8 cellular contexts compared by ENCODE assay signal in the genomic region with DNA sequence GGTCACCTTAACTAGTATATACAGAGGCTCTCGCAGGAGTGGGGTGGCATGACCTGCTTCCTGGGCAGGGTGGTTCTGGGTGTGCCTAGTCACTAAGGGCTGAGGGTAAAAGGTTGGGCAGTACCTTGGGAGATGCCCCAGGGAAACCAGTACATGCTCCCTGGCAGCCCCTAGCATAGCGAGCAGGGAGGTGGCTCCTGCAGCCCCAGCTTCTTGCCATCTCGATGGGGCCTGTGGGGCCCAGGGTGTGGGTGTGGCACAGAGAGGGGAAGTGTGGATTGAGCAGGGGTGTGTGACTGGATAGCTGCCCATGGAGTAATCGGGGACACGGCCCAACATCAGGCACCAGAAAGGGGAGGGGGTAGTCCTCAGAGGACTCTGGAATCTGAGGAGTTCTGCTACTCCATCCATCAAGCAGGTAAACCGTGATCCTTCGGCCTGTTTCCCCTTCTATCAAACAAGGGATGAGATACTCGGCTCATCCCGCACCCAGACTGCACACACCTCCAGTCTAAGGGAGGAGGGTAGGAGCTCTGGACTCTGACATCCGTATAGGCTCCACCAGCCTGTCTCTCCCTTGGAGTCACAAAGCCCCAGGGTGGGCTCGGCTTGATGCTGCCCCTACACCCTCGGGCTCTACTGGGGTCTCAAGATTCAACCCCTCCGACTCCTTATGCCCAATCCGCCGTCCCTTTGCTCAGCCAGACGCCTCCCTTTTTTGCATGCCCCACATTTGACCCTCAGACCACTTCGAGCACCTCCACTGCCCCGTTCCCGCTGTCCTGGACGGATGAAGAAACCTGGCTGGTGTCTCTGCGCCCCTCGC. TPM values are rescaled to one million over a fixed set of nuclear protein-coding genes. Genes with fewer than 3 reads are reported as not detected.
A peak's percentile ranks its signal among the peaks of the same experiment; 100 is the strongest.
DNase-seq lines count a peak whose midpoint lies in the region; ATAC-seq, FAIRE-seq and TF ChIP-seq lines count a peak whose summit lies in the region.

No MANE protein-coding gene starts in this region.

- peaks cover 55% of the 10 kb centered on the region for H3K79me2 ChIP-seq in K562 (ENCODE audit: control insufficient read depth, insufficient read depth, low read length)

- H3K9me3 ChIP-seq in CD4-positive, alpha-beta memory T cell (ENCODE audit: control insufficient read depth in 1 of 2, low read length in 2 of 2) = no peaks in the 10 kb centered on the region
- H3K9me3 ChIP-seq in K562 (replicated peaks; ENCODE audit: control insufficient read depth, insufficient read depth, low read depth, low read length) = no peaks in the 10 kb centered on the region

- in situ Hi-C loops in K562 (cut with MboI) = no loop called here

- peaks cover 13% of the 10 kb centered on the region for H3K36me3 ChIP-seq in CD4-positive, alpha-beta memory T cell (ENCODE audit: insufficient read depth, low read length)
- H3K36me3 ChIP-seq in K562 (ENCODE audit: control insufficient read depth, insufficient read depth, low read length) = peaks cover 29% of the 10 kb centered on the region; the same call in 2 of the 3 replicates

- ATAC-seq in K562 (no peak), memory B cell (ENCODE audit: low read depth) (no peak)

- peaks cover 36% of the 10 kb centered on the region for H3K4me1 ChIP-seq in CD4-positive, alpha-beta memory T cell (ENCODE audit: insufficient read depth, low read length)
- H3K4me1 ChIP-seq in K562 (replicated peaks in 1 of 2; ENCODE audit: control insufficient read depth in 2 of 2, insufficient read depth in 2 of 2, low read length in 2 of 2) = peaks cover 9 to 55% of the 10 kb centered on the region in 2 experiments

- H3K36me3 Mint-ChIP-seq in CD4-positive, alpha-beta memory T cell = peaks cover 6 to 19% of the 10 kb centered on the region in 2 donors
- H3K36me3 Mint-ChIP-seq in memory B cell = peaks cover 14% of the 10 kb centered on the region

- TF ChIP-seq POLR2A in K562 (conservative IDR thresholded peaks at IDR 0.05) (no peak), H54 (IDR thresholded peaks at IDR 0.05; ENCODE audit: low read depth, low read length) (no peak)

- H3K27me3 ChIP-seq in CD4-positive, alpha-beta memory T cell (ENCODE audit: insufficient read depth, low read length) = no peaks in the 10 kb centered on the region
- no peaks in the 10 kb centered on the region for H3K27me3 ChIP-seq in K562 (ENCODE audit: control insufficient read depth in 2 of 2, insufficient read depth in 2 of 2, low read length in 2 of 2)

- H3K4me3 Mint-ChIP-seq in CD4-positive, alpha-beta memory T cell = peak overlapping the region; percentile 92 to 97 (median 95)
- peak overlapping the region; percentile 95 for H3K4me3 Mint-ChIP-seq in memory B cell

- H3K9me3 Mint-ChIP-seq in CD4-positive, alpha-beta memory T cell = no peaks in the 10 kb centered on the region
- H3K9me3 Mint-ChIP-seq in memory B cell = no peaks in the 10 kb centered on the region

- no peaks in the 10 kb centered on the region for H3K27me3 Mint-ChIP-seq in CD4-positive, alpha-beta memory T cell
- no peaks in the 10 kb centered on the region for H3K27me3 Mint-ChIP-seq in memory B cell

- POLR2A ChIA-PET in CD4-positive, alpha-beta memory T cell (lab: Charles Lee; ENCODE audit: partially characterized antibody) = interaction anchor here (0.6 to 5.4 kb wide), 25 partner anchors 9 to 336 kb away, joined by 3 to 96 read pairs (median 9); a partner anchor contains a TSS
- POLR2A ChIA-PET in K562 (lab: Yijun Ruan, JAX) = interaction anchor here (0.6 to 2.3 kb wide), 16 partner anchors 9 to 335 kb away, joined by 3 to 14 read pairs (median 4); a partner anchor contains a TSS

- no TSS peak for BruUV-seq in K562 (replicated peaks; lab: Mats Ljungman, UMichigan)

- peaks cover 5% of the 10 kb centered on the region for H3K9me1 ChIP-seq in K562 (ENCODE audit: control insufficient read depth, insufficient read depth, low read length)

- H2AFZ ChIP-seq in K562 (ENCODE audit: low read depth, low read length) = peak overlapping the region; percentile 99; the same call in 1 of the 2 replicates

- CTCF ChIA-PET in CD4-positive, alpha-beta memory T cell (lab: Charles Lee; ENCODE audit: partially characterized antibody) = interaction anchor here (1.0 to 13.8 kb wide), 8 partner anchors 18 to 156 kb away, joined by 3 to 260 read pairs (median 9); a partner anchor contains a TSS
- CTCF ChIA-PET in K562 (lab: Yijun Ruan, JAX; ENCODE audit: low intra/inter-chr PET ratio) = interaction anchor here (0.6 to 2.7 kb wide), 6 partner anchors 26 to 806 kb away, joined by 3 to 23 read pairs (median 4); a partner anchor contains a TSS

- H3K27ac Mint-ChIP-seq in CD4-positive, alpha-beta memory T cell = peak overlapping the region; percentile 97 to 99 (median 98)
- H3K27ac Mint-ChIP-seq in memory B cell = peak overlapping the region; percentile 98

- 17% methylated on average over 21 of the region's 22 CpGs for WGBS in K562 (ENCODE audit: insufficient coverage, low coverage, missing lambda C conversion rate)

- peak overlapping the region; percentile 82 for H3K27ac ChIP-seq in CD4-positive, alpha-beta memory T cell (ENCODE audit: low read depth, low read length)
- H3K27ac ChIP-seq in K562 (ENCODE audit: extremely low read depth, low read depth, low read length) = peak overlapping the region; percentile 92

- no peak for DNase-seq in CD4-positive, alpha-beta memory T cell
- DNase-seq in LNCaP clone FGC (ENCODE audit: low read depth) = no peak
- DNase-seq in K562 (ENCODE audit: extremely low read depth in 1 of 4, low spot score in 3 of 4) = no peak
- DNase-seq in memory B cell (ENCODE audit: low spot score in 2 of 2) = no peak
- DNase-seq in NCI-H1417 treated with DMSO at 0.1 percent for 48 hours (lab: John Stamatoyannopoulos, UW) = no peak
- DNase-seq in head of caudate nucleus = no peak
- no peak for DNase-seq in H54 (ENCODE audit: insufficient read length, low spot score)
- no peak for DNase-seq in central memory CD4-positive, alpha-beta T cell

- intact Hi-C loops in CD4-positive, alpha-beta memory T cell (cut with micrococcal nuclease) = loop anchor here (1.0 to 5.0 kb wide), 6 partner anchors 19 to 336 kb away; a partner anchor contains a TSS
- intact Hi-C loops in K562 (cut with micrococcal nuclease) = loop anchor here (1.0 kb wide), 4 partner anchors 42 to 299 kb away; a partner anchor contains a TSS
- intact Hi-C loops in head of caudate nucleus (cut with DNase I) = no loop called here

- TF ChIP-seq CTCF in LNCaP clone FGC (IDR thresholded peaks at IDR 0.05; ENCODE audit: control insufficient read depth, extremely low read depth, insufficient read depth) (no peak), K562 (IDR thresholded peaks at IDR 0.05 in 2 of 3, conservative IDR thresholded peaks at IDR 0.05 in 1 of 3; ENCODE audit: insufficient read depth in 2 of 3, low read depth in 1 of 3, low read length in 3 of 3) (no peak; a peak in 1 of 6 replicates)

- TF ChIP-seq EP300 in K562 (IDR thresholded peaks at IDR 0.05; ENCODE audit: low read length) = no peak

- peak overlapping the region; percentile 95 to 97 for H3K9ac ChIP-seq in K562 (ENCODE audit: insufficient read depth in 1 of 2, low read depth in 2 of 2, low read length in 2 of 2)

- no peak for FAIRE-seq in K562 (lab: Jason Lieb, UNC)
- no peak for FAIRE-seq in H54 (lab: Jason Lieb, UNC)

- H3K4me2 ChIP-seq in K562 (ENCODE audit: insufficient read depth, low read length) = peak overlapping the region; percentile 98

- TF ChIP-seq RAD21 in K562 (CRISPR knock-in tag; conservative IDR thresholded peaks at IDR 0.05 in 1 of 2, IDR thresholded peaks at IDR 0.05 in 1 of 2) = no peak

- peak overlapping the region; percentile 76 to 88 for H3K4me3 ChIP-seq in CD4-positive, alpha-beta memory T cell (ENCODE audit: low read length in 2 of 2)
- peak overlapping the region; percentile 81 for H3K4me3 ChIP-seq in LNCaP clone FGC (ENCODE audit: low read depth, low read length)
- H3K4me3 ChIP-seq in K562 = peak overlapping the region; percentile 79

- H3K4me1 Mint-ChIP-seq in CD4-positive, alpha-beta memory T cell = peaks cover 18 to 63% (median 39%) of the 10 kb centered on the region in 4 donors
- peaks cover 42% of the 10 kb centered on the region for H3K4me1 Mint-ChIP-seq in memory B cell

- no peaks in the 10 kb centered on the region for H4K20me1 ChIP-seq in K562 (replicated peaks; ENCODE audit: control insufficient read depth, insufficient read depth, low read length)

RNA-seq across cellular contexts. Expression of a gene that starts 1.1 kb away (rescaled TPM):
- 10 to 100 TPM; 19.8 TPM for total RNA-seq in CD4-positive, alpha-beta memory T cell
- 1 to 10 TPM; 1.9 to 6.2 TPM for polyA plus RNA-seq in CD4-positive, alpha-beta memory T cell
- 5.0 and 18.1 TPM in 2 replicates for total RNA-seq in K562 (2011; cell fraction: chromatin; rRNA removed; ENCODE audit: low replicate concordance)
- 20.8 and 21.2 TPM in 2 replicates for total RNA-seq in K562 (2011; cell fraction: nucleolus; rRNA removed)
- total RNA-seq in K562 (2011; cell fraction: nucleoplasm; rRNA removed) = 9.8 and 10.9 TPM in 2 replicates
- total RNA-seq in K562 (2014; rRNA removed) (7.2 and 7.8 TPM in 2 replicates), K562 (2014; rRNA removed; fragmentation: Illumina TruSeq; extraction: Trizol) (0.32 and 0.58 TPM in 2 replicates), K562 (2015; rRNA removed; fragmentation: Illumina TruSeq; extraction: Trizol) (2.2 and 2.7 TPM in 2 replicates), K562 (2021) (14.0 and 16.1 TPM in 2 replicates)
- polyA plus RNA-seq in K562 (2011; rRNA removed) (1.4 and 4.0 TPM in 2 replicates), K562 (2014; fragmentation: Illumina TruSeq; extraction: Trizol) (1.8 and 4.7 TPM in 2 replicates), K562 (2014; fragmentation: Nextera tagmentation; extraction: Ambion mirVana) (under 1 TPM; 0.08 to 0.13 TPM), K562 (2014; rRNA removed) (5.8 and 6.8 TPM in 2 replicates)
- 3.6 and 10.4 TPM in 2 replicates for polyA plus RNA-seq in K562 (2011; cell fraction: cytosol; rRNA removed)
- polyA plus RNA-seq in K562 (2011; cell fraction: nucleus; rRNA removed) = 7.2 and 14.2 TPM in 2 replicates
- polyA plus RNA-seq in K562 (2012) = 11.7 TPM in 2 replicates
- 1.9 and 2.0 TPM in 2 replicates for polyA minus RNA-seq in K562 (2011; rRNA and poly(A)+ RNA removed)
- 5.1 and 6.6 TPM in 2 replicates for polyA minus RNA-seq in K562 (2011; cell fraction: cytosol; rRNA and poly(A)+ RNA removed)
- 10.7 and 11.2 TPM in 2 replicates for polyA minus RNA-seq in K562 (2011; cell fraction: nucleus; rRNA and poly(A)+ RNA removed)

RNA-seq across cellular contexts. Expression of a gene that starts 6.7 kb away (rescaled TPM):
- 10 to 100 TPM; 10.5 to 12.2 TPM for total RNA-seq in CD4-positive, alpha-beta memory T cell
- 10 to 100 TPM; 16.1 to 23.6 TPM for polyA plus RNA-seq in CD4-positive, alpha-beta memory T cell
- total RNA-seq in K562 (2011; cell fraction: chromatin; rRNA removed; ENCODE audit: low replicate concordance) = 36.1 and 123 TPM in 2 replicates
- total RNA-seq in K562 (2011; cell fraction: nucleolus; rRNA removed) = 97.2 and 108 TPM in 2 replicates
- 71.8 and 76.0 TPM in 2 replicates for total RNA-seq in K562 (2011; cell fraction: nucleoplasm; rRNA removed)
- total RNA-seq in K562 (2014; rRNA removed) (101 and 152 TPM in 2 replicates), K562 (2014; rRNA removed; fragmentation: Illumina TruSeq; extraction: Trizol) (29.4 and 48.4 TPM in 2 replicates), K562 (2015; rRNA removed; fragmentation: Illumina TruSeq; extraction: Trizol) (42.2 and 45.2 TPM in 2 replicates), K562 (2021) (58.2 and 67.5 TPM in 2 replicates)
- polyA plus RNA-seq in K562 (2011; rRNA removed) (64.7 and 86.6 TPM in 2 replicates), K562 (2014; fragmentation: Illumina TruSeq; extraction: Trizol) (56.9 and 85.4 TPM in 2 replicates), K562 (2014; fragmentation: Nextera tagmentation; extraction: Ambion mirVana) (100 to 1,000 TPM; 316 to 318 TPM), K562 (2014; rRNA removed) (89.7 and 116 TPM in 2 replicates)
- 140 and 167 TPM in 2 replicates for polyA plus RNA-seq in K562 (2011; cell fraction: cytosol; rRNA removed)
- polyA plus RNA-seq in K562 (2011; cell fraction: nucleus; rRNA removed) = 86.2 and 95.1 TPM in 2 replicates
- 59.7 and 101 TPM in 2 replicates for polyA plus RNA-seq in K562 (2012)
- polyA minus RNA-seq in K562 (2011; rRNA and poly(A)+ RNA removed) = 29.8 and 50.1 TPM in 2 replicates
- polyA minus RNA-seq in K562 (2011; cell fraction: cytosol; rRNA and poly(A)+ RNA removed) = 24.3 and 35.0 TPM in 2 replicates
- polyA minus RNA-seq in K562 (2011; cell fraction: nucleus; rRNA and poly(A)+ RNA removed) = 31.1 and 32.6 TPM in 2 replicates

RNA-seq across cellular contexts. Expression of a gene that starts 25.4 kb away (rescaled TPM):
- total RNA-seq in CD4-positive, alpha-beta memory T cell = 100 to 1,000 TPM; 342 to 348 TPM
- 10 to 100 TPM; 19.4 to 70.9 TPM for polyA plus RNA-seq in CD4-positive, alpha-beta memory T cell
- total RNA-seq in K562 (2011; cell fraction: chromatin; rRNA removed; ENCODE audit: low replicate concordance) = 526 and 1,695 TPM in 2 replicates
- 1,048 and 1,300 TPM in 2 replicates for total RNA-seq in K562 (2011; cell fraction: nucleolus; rRNA removed)
- total RNA-seq in K562 (2011; cell fraction: nucleoplasm; rRNA removed) = 609 and 709 TPM in 2 replicates
- total RNA-seq in K562 (2014; rRNA removed) (779 and 1,386 TPM in 2 replicates), K562 (2014; rRNA removed; fragmentation: Illumina TruSeq; extraction: Trizol) (358 and 467 TPM in 2 replicates), K562 (2015; rRNA removed; fragmentation: Illumina TruSeq; extraction: Trizol) (523 and 570 TPM in 2 replicates), K562 (2021) (752 and 797 TPM in 2 replicates)
- polyA plus RNA-seq in K562 (2011; rRNA removed) (434 and 1,024 TPM in 2 replicates), K562 (2014; fragmentation: Illumina TruSeq; extraction: Trizol) (640 and 764 TPM in 2 replicates), K562 (2014; fragmentation: Nextera tagmentation; extraction: Ambion mirVana) (10 to 100 TPM; 12.1 to 29.3 TPM), K562 (2014; rRNA removed) (490 and 541 TPM in 2 replicates)
- polyA plus RNA-seq in K562 (2011; cell fraction: cytosol; rRNA removed) = 553 and 1,059 TPM in 2 replicates
- polyA plus RNA-seq in K562 (2011; cell fraction: nucleus; rRNA removed) = 1,513 and 2,015 TPM in 2 replicates
- 1,261 and 1,407 TPM in 2 replicates for polyA plus RNA-seq in K562 (2012)
- polyA minus RNA-seq in K562 (2011; rRNA and poly(A)+ RNA removed) = 826 and 1,247 TPM in 2 replicates
- 1,076 and 1,289 TPM in 2 replicates for polyA minus RNA-seq in K562 (2011; cell fraction: cytosol; rRNA and poly(A)+ RNA removed)
- 406 and 505 TPM in 2 replicates for polyA minus RNA-seq in K562 (2011; cell fraction: nucleus; rRNA and poly(A)+ RNA removed)

RNA-seq across cellular contexts. Expression of a gene that starts 36.4 kb away (rescaled TPM):
- total RNA-seq in CD4-positive, alpha-beta memory T cell = 10 to 100 TPM; 81.1 to 88.4 TPM
- polyA plus RNA-seq in CD4-positive, alpha-beta memory T cell = 100 to 1,000 TPM; 200 to 238 TPM
- total RNA-seq in K562 (2011; cell fraction: chromatin; rRNA removed; ENCODE audit: low replicate concordance) = 34.9 and 55.0 TPM in 2 replicates
- total RNA-seq in K562 (2011; cell fraction: nucleolus; rRNA removed) = 42.5 and 47.5 TPM in 2 replicates
- 36.2 and 43.3 TPM in 2 replicates for total RNA-seq in K562 (2011; cell fraction: nucleoplasm; rRNA removed)
- total RNA-seq in K562 (2014; rRNA removed) (127 and 142 TPM in 2 replicates), K562 (2014; rRNA removed; fragmentation: Illumina TruSeq; extraction: Trizol) (49.3 and 58.4 TPM in 2 replicates), K562 (2015; rRNA removed; fragmentation: Illumina TruSeq; extraction: Trizol) (86.9 and 87.2 TPM in 2 replicates), K562 (2021) (88.4 and 89.8 TPM in 2 replicates)
- polyA plus RNA-seq in K562 (2011; rRNA removed) (81.7 and 86.7 TPM in 2 replicates), K562 (2014; fragmentation: Illumina TruSeq; extraction: Trizol) (110 and 112 TPM in 2 replicates), K562 (2014; fragmentation: Nextera tagmentation; extraction: Ambion mirVana) (10 to 100 TPM; 57.6 to 71.1 TPM), K562 (2014; rRNA removed) (154 and 159 TPM in 2 replicates)
- 111 and 116 TPM in 2 replicates for polyA plus RNA-seq in K562 (2011; cell fraction: cytosol; rRNA removed)
- 72.3 and 77.4 TPM in 2 replicates for polyA plus RNA-seq in K562 (2011; cell fraction: nucleus; rRNA removed)
- polyA plus RNA-seq in K562 (2012) = 122 and 150 TPM in 2 replicates
- polyA minus RNA-seq in K562 (2011; rRNA and poly(A)+ RNA removed) = 162 and 173 TPM in 2 replicates
- 59.5 and 70.2 TPM in 2 replicates for polyA minus RNA-seq in K562 (2011; cell fraction: cytosol; rRNA and poly(A)+ RNA removed)
- polyA minus RNA-seq in K562 (2011; cell fraction: nucleus; rRNA and poly(A)+ RNA removed) = 15.3 and 24.0 TPM in 2 replicates

RNA-seq across cellular contexts. Expression of a gene that starts 39.9 kb away (rescaled TPM):
- total RNA-seq in CD4-positive, alpha-beta memory T cell = 10 to 100 TPM; 55.1 to 58.3 TPM
- 10 to 100 TPM; 12.4 to 23.8 TPM for polyA plus RNA-seq in CD4-positive, alpha-beta memory T cell
- 47.2 and 87.3 TPM in 2 replicates for total RNA-seq in K562 (2011; cell fraction: chromatin; rRNA removed; ENCODE audit: low replicate concordance)
- total RNA-seq in K562 (2011; cell fraction: nucleolus; rRNA removed) = 77.7 and 87.6 TPM in 2 replicates
- total RNA-seq in K562 (2011; cell fraction: nucleoplasm; rRNA removed) = 51.2 and 56.4 TPM in 2 replicates
- total RNA-seq in K562 (2014; rRNA removed) = 101 and 139 TPM in 2 replicates
- 79.2 and 81.1 TPM in 2 replicates for total RNA-seq in K562 (2014; rRNA removed; fragmentation: Illumina TruSeq; extraction: Trizol)
- 85.7 and 86.5 TPM in 2 replicates for total RNA-seq in K562 (2015; rRNA removed; fragmentation: Illumina TruSeq; extraction: Trizol)
- 127 and 131 TPM in 2 replicates for total RNA-seq in K562 (2021)
- 92.0 and 117 TPM in 2 replicates for polyA plus RNA-seq in K562 (2011; rRNA removed)
- 81.3 and 96.5 TPM in 2 replicates for polyA plus RNA-seq in K562 (2011; cell fraction: cytosol; rRNA removed)
- 119 and 126 TPM in 2 replicates for polyA plus RNA-seq in K562 (2011; cell fraction: nucleus; rRNA removed)
- 112 and 160 TPM in 2 replicates for polyA plus RNA-seq in K562 (2012)
- polyA plus RNA-seq in K562 (2014; fragmentation: Illumina TruSeq; extraction: Trizol) = 137 and 163 TPM in 2 replicates
- 1 to 10 TPM in 1 of 2 experiments, under 1 TPM in 1; 0.92 to 1.5 TPM for polyA plus RNA-seq in K562 (2014; fragmentation: Nextera tagmentation; extraction: Ambion mirVana)
- polyA plus RNA-seq in K562 (2014; rRNA removed) = 84.8 and 96.4 TPM in 2 replicates
- 69.1 and 92.2 TPM in 2 replicates for polyA minus RNA-seq in K562 (2011; rRNA and poly(A)+ RNA removed)
- polyA minus RNA-seq in K562 (2011; cell fraction: cytosol; rRNA and poly(A)+ RNA removed) = 57.2 and 68.0 TPM in 2 replicates
- polyA minus RNA-seq in K562 (2011; cell fraction: nucleus; rRNA and poly(A)+ RNA removed) = 15.5 and 29.4 TPM in 2 replicates
